Comparison of ENCODE assay signal across 8 cellular contexts in the genomic region with DNA sequence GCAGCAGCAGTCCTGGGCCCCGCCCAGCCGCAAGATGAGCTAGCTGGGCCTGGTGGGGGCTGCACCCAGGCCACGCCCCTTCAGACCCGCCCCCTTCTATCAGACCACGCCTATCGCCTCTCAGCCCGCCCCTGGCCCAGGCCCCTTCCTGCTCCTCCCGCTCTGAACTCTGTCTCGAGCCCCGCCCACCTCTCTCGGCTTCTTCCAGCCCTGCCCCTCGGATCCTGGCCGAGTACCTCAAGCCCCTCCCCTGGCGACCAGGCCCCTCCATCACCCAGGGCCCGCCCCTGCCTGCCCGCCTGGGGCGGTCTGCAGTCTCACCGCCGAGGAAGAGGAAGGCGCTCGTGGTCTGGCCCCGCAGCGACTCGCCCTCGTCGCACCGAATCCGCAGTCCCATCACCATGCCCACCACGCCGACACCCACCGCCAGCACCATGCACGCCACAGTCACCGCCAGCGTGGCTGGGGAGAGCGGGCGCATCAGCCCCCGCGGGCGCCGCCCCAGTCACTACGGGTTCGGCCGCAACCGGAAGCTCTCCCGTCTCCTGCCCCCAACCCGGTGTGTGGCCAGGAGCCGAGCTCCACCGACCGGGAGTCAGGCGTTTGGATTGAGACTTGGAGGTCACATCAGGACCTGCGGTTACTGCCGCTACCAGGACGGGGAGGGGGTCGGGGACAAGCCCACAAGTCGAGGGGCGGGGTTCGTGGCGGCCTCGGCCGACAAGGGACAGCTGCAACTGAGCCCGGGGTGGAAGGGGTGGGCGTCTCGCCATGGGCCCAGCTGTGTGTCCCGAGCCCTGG. TPM values are rescaled to one million over a fixed set of nuclear protein-coding genes. Genes with fewer than 3 reads are reported as not detected.
A peak's percentile ranks its signal among the peaks of the same experiment; 100 is the strongest.
DNase-seq lines count a peak whose midpoint lies in the region; ATAC-seq and TF ChIP-seq lines count a peak whose summit lies in the region.

No MANE protein-coding gene starts in this region.

- peak overlapping the region; percentile 91 for H3K4me2 ChIP-seq in OCI-LY3 (ENCODE audit: low read length)

- peak overlapping the region; percentile 65 for H2AFZ ChIP-seq in OCI-LY3 (ENCODE audit: low read depth, low read length)

- H3K27me3 ChIP-seq in OCI-LY3 (ENCODE audit: low read depth, low read length) (no peaks in the 10 kb centered on the region), mononuclear cell (ENCODE audit: insufficient read depth, low read length) (no peaks in the 10 kb centered on the region)

- peak; percentile 57 for TF ChIP-seq POLR2A in GM19099 (IDR thresholded peaks at IDR 0.05; ENCODE audit: extremely low read depth, insufficient read length, low read depth)

- peaks cover 19% of the 10 kb centered on the region for H3K79me2 ChIP-seq in OCI-LY3 (ENCODE audit: low read length)

- H3K4me1 ChIP-seq in OCI-LY3 (ENCODE audit: low read length) (peaks cover 12% of the 10 kb centered on the region), mononuclear cell (ENCODE audit: insufficient read depth, low read length) (peaks cover 71% of the 10 kb centered on the region)

- H3K9me3 ChIP-seq in OCI-LY3 (ENCODE audit: insufficient read depth, low read length) (no peaks in the 10 kb centered on the region), mononuclear cell (ENCODE audit: low read depth, low read length) (no peaks in the 10 kb centered on the region)

- peak overlapping the region; percentile 96 for H3K9ac ChIP-seq in OCI-LY3 (ENCODE audit: low read length)

- TF ChIP-seq CTCF in OCI-LY3 (IDR thresholded peaks at IDR 0.05; ENCODE audit: low read depth, low read length), result no peak

- no peaks in the 10 kb centered on the region for H4K20me1 ChIP-seq in OCI-LY3 (ENCODE audit: insufficient read depth, low read length)

- peak; percentile 56 for ATAC-seq in HG03378 (IDR thresholded peaks at IDR 0.05; ENCODE audit: unreplicated experiment)

- peak overlapping the region; percentile 83 for H3K27ac ChIP-seq in OCI-LY3 (ENCODE audit: low read length)

- H3K4me3 ChIP-seq in OCI-LY3 (ENCODE audit: low read length) (peak overlapping the region; percentile 95), mononuclear cell (ENCODE audit: low read length) (peak overlapping the region; percentile 85)

- H3K36me3 ChIP-seq in OCI-LY3 (replicated peaks; ENCODE audit: low read depth, low read length), result no peaks in the 10 kb centered on the region

- peak; percentile 99 for DNase-seq in AG20443 (ENCODE audit: low spot score)
- peak; percentile 98 for DNase-seq in activated T-cell treated with anti-CD3 and anti-CD28 coated beads for 24 hours (ENCODE audit: low read depth)
- DNase-seq in epidermal melanocyte (ENCODE audit: insufficient read length, low spot score), result peak; percentile 82
- DNase-seq in stimulated activated CD8-positive, alpha-beta memory T cell treated with anti-CD3 and anti-CD28 coated beads, Interleukin-2, amount 100 ng/mL, for 48 hours (ENCODE audit: low read depth in 2 of 2), result peak; percentile 98 to 99

RNA-seq across cellular contexts. Expression of gene CLDND2, which starts 1.0 kb away (rescaled TPM):
- 0.10 TPM for total RNA-seq in mononuclear cell

RNA-seq across cellular contexts. Expression of gene ETFB, which starts 1.6 kb away (rescaled TPM):
- 21.5 TPM for total RNA-seq in mononuclear cell

RNA-seq across cellular contexts. Expression of gene NKG7, which starts 4.7 kb away (rescaled TPM):
- total RNA-seq in mononuclear cell, result 119 TPM

RNA-seq across cellular contexts. Expression of gene LIM2, which starts 20.0 kb away (rescaled TPM):
- 0.21 TPM for total RNA-seq in mononuclear cell

RNA-seq across cellular contexts. Expression of gene C19orf84, which starts 22.6 kb away (rescaled TPM):
- 0.21 TPM for total RNA-seq in mononuclear cell

Comparison
In these comparisons a context has a peak if more than half of its experiments do, and no peak if none do; other contexts are left out.
1. Peak in every context shown above with its lines: DNase-seq, ATAC-seq, H3K4me3 ChIP-seq and H3K27ac ChIP-seq.